In the genomic region with DNA sequence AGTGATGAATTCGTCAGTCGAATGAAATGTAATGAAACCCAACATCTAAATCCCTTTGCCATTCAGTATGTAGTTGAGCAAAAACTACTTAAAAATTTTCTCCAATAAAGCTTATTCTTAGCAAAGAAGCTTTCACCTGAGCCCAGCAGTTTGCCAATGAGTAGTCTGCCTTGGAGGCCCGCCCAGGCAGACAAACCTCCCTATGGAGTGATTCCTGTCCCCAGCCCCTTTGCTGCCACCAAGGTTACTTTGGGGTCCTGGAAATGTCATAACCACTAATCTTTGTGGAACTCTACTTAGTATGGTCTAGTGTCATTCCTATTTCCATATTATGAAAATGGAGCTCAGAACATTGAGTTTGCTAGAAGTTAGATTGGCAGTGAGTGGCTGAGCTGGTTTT, we compare ENCODE assay signal across 33 cellular contexts. TPM values are rescaled to one million over a fixed set of nuclear protein-coding genes. Genes with fewer than 3 reads are reported as not detected.
"Had no signal": no experiment of that assay in that cellular context is flagged by ENCODE, and none has a peak within 500 bp of the region (broad histone marks: within the 10 kb centered on the region; RNA-seq: fewer than 3 reads in every experiment).

No MANE protein-coding gene starts in this region.

- H3K4me2 ChIP-seq: SK-N-SH had no signal

- DNase-seq: activated B cell treated with CpG ODN at 0.5 μM for 24 hours; activated CD4-positive, alpha-beta memory T cell treated with anti-CD3 and anti-CD28 coated beads for 36 hours; activated CD4-positive, alpha-beta T cell treated with anti-CD3 and anti-CD28 coated beads for 4 hours; activated CD4-positive, alpha-beta T cell treated with anti-CD3 and anti-CD28 coated beads, Interleukin-2, amount 50 U/mL, for 1 hour; activated CD4-positive, CD25-positive, alpha-beta regulatory T cell treated with anti-CD3 and anti-CD28 coated beads, Interleukin-2, amount 50 U/mL, for 72 hours; activated CD8-positive, alpha-beta memory T cell treated with anti-CD3 and anti-CD28 coated beads, Interleukin-2, amount 50 U/mL, for 4 hours; activated effector memory CD4-positive, alpha-beta T cell treated with Interleukin-2 at 50 U/mL for 16 hours; activated naive CD4-positive, alpha-beta T cell treated with anti-CD3 and anti-CD28 coated beads, Interleukin-2, amount 10 ng/mL, durations not matched to agents 7 days and 5 days; activated naive CD8-positive, alpha-beta T cell treated with anti-CD3 and anti-CD28 coated beads, Interleukin-2, amount 50 U/mL, for 24 hours; activated T-cell treated with anti-CD3 and anti-CD28 coated beads for 4 hours; activated T-cell treated with anti-CD3 and anti-CD28 coated beads, Interleukin-2, amount 50 U/mL, for 4 hours; anterior cingulate cortex; central memory CD4-positive, alpha-beta T cell; Kasumi-1; KG1; MM.1S; MV-4-11; NCI-H1092; NCI-H1436 treated with DMSO at 0.1 percent for 48 hours; NCI-H187; NCI-H2029 treated with DMSO at 0.1 percent for 48 hours; NCI-H226; NCI-H446 treated with DMSO at 0.1 percent for 48 hours; NCI-H524; NCI-H69; SHP77 treated with DMSO at 0.1 percent for 48 hours; SK-N-SH had no signal

- ATAC-seq: activated naive CD8-positive, alpha-beta T cell treated with anti-CD3 and anti-CD28 coated beads, Interleukin-2, amount 50 U/mL, for 24 hours; activated T-cell treated with anti-CD3 and anti-CD28 coated beads, Interleukin-2, amount 50 U/mL, for 4 hours; Panc1 had no signal

- H3K27ac ChIP-seq: SJSA1 had no signal

- H3K9ac ChIP-seq: SK-N-SH had no signal

- H3K27me3 ChIP-seq: SJSA1 had no signal

- H3K4me3 ChIP-seq: SJSA1 had no signal

- H3K9me3 ChIP-seq: SJSA1, SK-N-SH had no signal

- FAIRE-seq: TTC549 had no signal

RNA-seq across cellular contexts. Expression of gene KBTBD13, which starts 26.4 kb away (rescaled TPM):
- total RNA-seq: activated B cell treated with CpG ODN at 0.5 μM for 24 hours; activated CD4-positive, alpha-beta memory T cell treated with anti-CD3 and anti-CD28 coated beads for 36 hours; activated T-cell treated with anti-CD3 and anti-CD28 coated beads, Interleukin-2, amount 50 U/mL, for 4 hours; activated T-helper 1 cell treated with anti-CD3 and anti-CD28 coated beads, Interleukin-12 subunit alpha, Interleukin-12 subunit beta, Interleukin-2, Interleukin-4 antibody, amounts not matched to agents 30 ng/mL and 10 ng/mL and 1 ng/mL, durations not matched to agents 14 hours and 24 hours and 36 hours; cerebellum; RPMI7951; SJSA1 had no signal
- polyA plus RNA-seq: SK-N-SH had no signal

RNA-seq across cellular contexts. Expression of gene RASL12, which starts 35.1 kb away (rescaled TPM):
- total RNA-seq: activated B cell treated with CpG ODN at 0.5 μM for 24 hours; activated CD4-positive, alpha-beta memory T cell treated with anti-CD3 and anti-CD28 coated beads for 36 hours; activated T-cell treated with anti-CD3 and anti-CD28 coated beads, Interleukin-2, amount 50 U/mL, for 4 hours; activated T-helper 1 cell treated with anti-CD3 and anti-CD28 coated beads, Interleukin-12 subunit alpha, Interleukin-12 subunit beta, Interleukin-2, Interleukin-4 antibody, amounts not matched to agents 30 ng/mL and 10 ng/mL and 1 ng/mL, durations not matched to agents 14 hours and 24 hours and 36 hours had no signal
- polyA plus RNA-seq: SK-N-SH had no signal

RNA-seq across cellular contexts. Expression of gene SLC51B, which starts 57.7 kb away (rescaled TPM):
- total RNA-seq: activated B cell treated with CpG ODN at 0.5 μM for 24 hours; activated CD4-positive, alpha-beta memory T cell treated with anti-CD3 and anti-CD28 coated beads for 36 hours; activated T-cell treated with anti-CD3 and anti-CD28 coated beads, Interleukin-2, amount 50 U/mL, for 4 hours; activated T-helper 1 cell treated with anti-CD3 and anti-CD28 coated beads, Interleukin-12 subunit alpha, Interleukin-12 subunit beta, Interleukin-2, Interleukin-4 antibody, amounts not matched to agents 30 ng/mL and 10 ng/mL and 1 ng/mL, durations not matched to agents 14 hours and 24 hours and 36 hours; cerebellum; RPMI7951 had no signal
- polyA plus RNA-seq: SK-N-SH had no signal
